7 cellular contexts compared by ENCODE assay signal in genomic region chr6:27867051-27867940, GRCh38. TPM values are rescaled to one million over a fixed set of nuclear protein-coding genes. Genes with fewer than 3 reads are reported as not detected.
DNase-seq lines count a peak whose midpoint lies in the region; ATAC-seq and TF ChIP-seq lines count a peak whose summit lies in the region.

No MANE protein-coding gene starts in this region.

- H3K9me3 ChIP-seq in HUES6 (ENCODE audit: control insufficient read depth, insufficient read depth, low read depth, low read length) (no peaks in the 10 kb centered on the region), parathyroid adenoma (ENCODE audit: control insufficient read depth, low read length) (no peaks in the 10 kb centered on the region)

- H3K27ac Mint-ChIP-seq in glutamatergic neuron (ENCODE audit: unreplicated experiment), result peak overlapping the region; percentile 12

- peak overlapping the region; percentile 96 for H3K4me3 Mint-ChIP-seq in glutamatergic neuron (ENCODE audit: unreplicated experiment)

- H3K27ac ChIP-seq in HUES6 (ENCODE audit: low read depth, low read length), result peak overlapping the region; percentile 99
- no peak overlapping the region for H3K27ac ChIP-seq in parathyroid adenoma

- H3K4me1 Mint-ChIP-seq in glutamatergic neuron (ENCODE audit: low read depth, unreplicated experiment), result peaks cover 1% of the 10 kb centered on the region

- H3K9ac ChIP-seq in HUES6 (ENCODE audit: low read length) (peak overlapping the region; percentile 96), parathyroid adenoma (no peak overlapping the region)

- H3K4me1 ChIP-seq in HUES6 (ENCODE audit: control insufficient read depth, insufficient read depth, low read length) (peaks cover 25% of the 10 kb centered on the region), parathyroid adenoma (no peaks in the 10 kb centered on the region)

- H2AFZ ChIP-seq in parathyroid adenoma, result peak overlapping the region; percentile 1

- H3K27me3 ChIP-seq in HUES6 (ENCODE audit: control insufficient read depth, insufficient read depth, low read length) (no peaks in the 10 kb centered on the region), parathyroid adenoma (ENCODE audit: control insufficient read depth, insufficient read depth, low read length) (no peaks in the 10 kb centered on the region)

- H3K4me3 ChIP-seq in HUES6 (ENCODE audit: low read depth, low read length) (peak overlapping the region; percentile 74), parathyroid adenoma (ENCODE audit: low read depth, low read length) (peak overlapping the region; percentile 89)

- peaks cover 5% of the 10 kb centered on the region for H3K9me3 Mint-ChIP-seq in glutamatergic neuron (ENCODE audit: unreplicated experiment)

- peak overlapping the region; percentile 93 for H3K4me2 ChIP-seq in parathyroid adenoma (ENCODE audit: low read length)

- H3K36me3 Mint-ChIP-seq in glutamatergic neuron (ENCODE audit: unreplicated experiment), result peaks cover 5% of the 10 kb centered on the region

- no peaks in the 10 kb centered on the region for H3K36me3 ChIP-seq in HUES6 (ENCODE audit: control insufficient read depth, insufficient read depth, low read length)
- no peaks in the 10 kb centered on the region for H3K36me3 ChIP-seq in parathyroid adenoma (ENCODE audit: control insufficient read depth, insufficient read depth, low read length)

- DNase-seq in RPMI7951 (ENCODE audit: low read depth) (peak; percentile 94), activated gamma-delta T cell treated with Interleukin-2 at 50 U/mL for 16 hours (peak; percentile 61), glutamatergic neuron (peak; percentile 74), RKO (ENCODE audit: low spot score) (no peak)

- peak; percentile 29 for ATAC-seq in GM18868 (IDR thresholded peaks at IDR 0.05; ENCODE audit: unreplicated experiment)

- TF ChIP-seq CTCF in glutamatergic neuron (IDR thresholded peaks at IDR 0.05; ENCODE audit: partially characterized antibody, unreplicated experiment) (no peak), parathyroid adenoma (IDR thresholded peaks at IDR 0.05) (no peak)

- H3K27me3 Mint-ChIP-seq in glutamatergic neuron (ENCODE audit: unreplicated experiment), result peaks cover 4% of the 10 kb centered on the region

- no peaks in the 10 kb centered on the region for H3K79me2 ChIP-seq in parathyroid adenoma

RNA-seq across cellular contexts. Expression of gene OR2B2, which starts 44.9 kb away (rescaled TPM):
- total RNA-seq in RPMI7951 (2014; rRNA removed; shearing (Covaris generic)), result not detected in 2 replicates
- total RNA-seq in glutamatergic neuron (ENCODE audit: unreplicated experiment), result not detected
